8 cellular contexts compared by ENCODE assay signal in genomic region chr16:20763461-20764232, GRCh38.
DNase-seq lines count a peak whose midpoint lies in the region; ATAC-seq and TF ChIP-seq lines count a peak whose summit lies in the region.

ACSM3 (plus strand) TSS chr16:20764014; CDS start chr16:20770035, 6,021 bp downstream.

- TF ChIP-seq CTCF in astrocyte of the spinal cord (IDR thresholded peaks at IDR 0.05; ENCODE audit: low read depth, low read length), result no peak

- H3K4me3 ChIP-seq in astrocyte of the spinal cord (ENCODE audit: low read depth, low read length) (peak within 1 kb of the TSS; percentile 53), iPS-11a (ENCODE audit: low read depth, low read length) (peak within 1 kb of the TSS; percentile 13)

- DNase-seq in CMK (ENCODE audit: low read depth) (peak; percentile 76), T-helper 1 cell (peak; percentile 18 to 78 (median 58)), astrocyte of the spinal cord (ENCODE audit: low read depth, low spot score) (peak; percentile 76), NCI-H1694 (lab: John Stamatoyannopoulos, UW) (no peak)
- peak; percentile 27 to 33 for DNase-seq in stimulated activated CD4-positive, alpha-beta T cell treated with anti-CD3 and anti-CD28 coated beads, Interleukin-12 subunit alpha, Interleukin-12 subunit beta, amount 100 ng/mL, for 24 hours (ENCODE audit: low read depth in 2 of 2)

- ATAC-seq in GM19467 (IDR thresholded peaks at IDR 0.05; ENCODE audit: unreplicated experiment) (peak; percentile 92), HG03571 (IDR thresholded peaks at IDR 0.05; ENCODE audit: unreplicated experiment) (peak; percentile 99)

- in situ Hi-C loops in astrocyte of the spinal cord (cut with HindIII; ENCODE audit: low sequenced_read_pairs), result no loop called here
